Comparison of ENCODE assay signal across 9 cellular contexts in the genomic region with DNA sequence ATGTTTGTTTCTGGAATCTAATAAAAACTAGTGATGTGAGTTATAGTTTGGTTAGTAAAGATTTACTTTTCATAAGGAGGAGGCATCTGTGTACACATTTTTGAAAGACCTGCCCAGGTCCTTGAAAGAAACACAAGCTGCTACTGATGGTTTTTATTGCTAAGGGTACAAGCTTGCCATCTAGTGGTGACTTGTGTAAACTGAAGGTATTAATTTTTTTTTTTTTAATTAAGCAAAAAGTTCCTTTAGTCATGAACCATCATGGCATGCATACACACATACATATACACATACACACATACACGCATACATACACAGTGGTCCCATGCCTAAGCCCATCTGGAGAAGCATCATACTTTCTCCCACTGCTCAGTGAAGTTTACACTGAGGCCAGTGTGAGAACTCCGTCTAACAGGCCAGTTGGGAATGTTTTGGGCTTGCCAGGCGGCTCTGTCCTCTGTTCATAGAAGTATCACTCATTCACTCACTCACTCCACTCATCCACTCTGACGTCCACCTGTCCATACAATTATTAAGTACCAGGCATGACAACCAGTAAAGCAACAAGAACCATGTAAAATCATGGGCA.
DNase-seq lines count a peak whose midpoint lies in the region; FAIRE-seq and TF ChIP-seq lines count a peak whose summit lies in the region.
"Had no signal": no experiment of that assay in that cellular context is flagged by ENCODE, and none has a peak within 500 bp of the region (broad histone marks: within the 10 kb centered on the region; RNA-seq: fewer than 3 reads in every experiment).

No MANE protein-coding gene starts in this region.

- WGBS in small intestine, 3 donors, result 46 to 51% (median 47%) methylated on average over 4 of the region's 4 CpGs

- H3K79me2 ChIP-seq in KMS-11 (ENCODE audit: insufficient read depth, low read depth), result no peaks in the 10 kb centered on the region

- no peak overlapping the region for H3K4me2 ChIP-seq in KMS-11

- H3K9me3 ChIP-seq in SK-N-MC (ENCODE audit: low read depth, low read length), result no peaks in the 10 kb centered on the region
- no peaks in the 10 kb centered on the region for H3K9me3 ChIP-seq in small intestine (ENCODE audit: control insufficient read depth, low read depth)

- no peak overlapping the region for H3K9ac ChIP-seq in KMS-11
- no peak overlapping the region for H3K9ac ChIP-seq in SK-N-MC (ENCODE audit: insufficient read length)

- FAIRE-seq in small intestine (lab: Jason Lieb, UNC), result no peak

- H4K20me1 ChIP-seq in KMS-11 (ENCODE audit: insufficient read depth), result no peaks in the 10 kb centered on the region

- H3K27me3 ChIP-seq in KMS-11 (ENCODE audit: insufficient read depth, low read depth), result no peaks in the 10 kb centered on the region
- H3K27me3 ChIP-seq in small intestine (ENCODE audit: control insufficient read depth in 2 of 2, insufficient read depth in 2 of 2, low read length in 2 of 2), result no peaks in the 10 kb centered on the region

- H3K27ac ChIP-seq in KMS-11 (no peak overlapping the region), SK-N-MC (no peak overlapping the region), small intestine (ENCODE audit: low read depth in 1 of 2, low read length in 1 of 2) (no peak overlapping the region)

- TF ChIP-seq CTCF in KMS-11 (conservative IDR thresholded peaks at IDR 0.05; ENCODE audit: low read depth, low read length), result peak; percentile 54

- no peaks in the 10 kb centered on the region for H3K4me1 ChIP-seq in KMS-11 (ENCODE audit: low read depth, poor library complexity, severe bottlenecking)
- H3K4me1 ChIP-seq in small intestine (ENCODE audit: control insufficient read depth in 2 of 2, insufficient read depth in 1 of 2, low read depth in 1 of 2, low read length in 1 of 2), result no peaks in the 10 kb centered on the region

- H3K4me3 ChIP-seq in KMS-11 (IDR thresholded peaks at IDR 0.05; ENCODE audit: insufficient read depth, low read depth, low read length), result no peak overlapping the region
- no peak overlapping the region for H3K4me3 ChIP-seq in SK-N-MC
- H3K4me3 ChIP-seq in small intestine (ENCODE audit: low read depth in 1 of 2, low read length in 2 of 2), result no peak overlapping the region

- DNase-seq in ELR (ENCODE audit: low read depth), result peak; percentile 66
- DNase-seq in SK-N-MC (ENCODE audit: low read depth, low spot score), result peak; percentile 24
- DNase-seq in foreskin melanocyte, result peak; percentile 18
- DNase-seq in small intestine, result peak; percentile 13
- no peak for DNase-seq in activated CD4-positive, alpha-beta T cell treated with anti-CD3 and anti-CD28 coated beads, Interleukin-2, amount 50 U/mL, for 4 hours
- no peak for DNase-seq in activated gamma-delta T cell (lab: John Stamatoyannopoulos, UW)
- DNase-seq in activated naive CD4-positive, alpha-beta T cell (lab: John Stamatoyannopoulos, UW), result no peak
- DNase-seq: naive B cell had no signal

- no peaks in the 10 kb centered on the region for H3K36me3 ChIP-seq in KMS-11 (ENCODE audit: insufficient read depth)
- no peaks in the 10 kb centered on the region for H3K36me3 ChIP-seq in SK-N-MC (ENCODE audit: insufficient read depth, low read length)
- H3K36me3 ChIP-seq in small intestine (ENCODE audit: control insufficient read depth in 2 of 2, insufficient read depth in 2 of 2, low read length in 2 of 2), result no peaks in the 10 kb centered on the region

- H2AFZ ChIP-seq in KMS-11 (ENCODE audit: low read depth), result no peak overlapping the region

Comparison
In these comparisons a context has a peak if more than half of its experiments do, and no peak if none do; other contexts are left out.
1. DNase-seq: peak in ELR (single experiment), SK-N-MC (single experiment), foreskin melanocyte (single experiment) and small intestine (single experiment); none in activated CD4-positive, alpha-beta T cell treated with anti-CD3 and anti-CD28 coated beads, Interleukin-2, amount 50 U/mL, for 4 hours (0 of 2), activated gamma-delta T cell (single experiment) and activated naive CD4-positive, alpha-beta T cell (0 of 4).